Comparison of ENCODE assay signal across 8 cellular contexts in genomic region chr16:19130852-19131808, GRCh38. TPM values are rescaled to one million over a fixed set of nuclear protein-coding genes. Genes with fewer than 3 reads are reported as not detected.
A peak's percentile ranks its signal among the peaks of the same experiment; 100 is the strongest.
DNase-seq lines count a peak whose midpoint lies in the region; ATAC-seq, FAIRE-seq and TF ChIP-seq lines count a peak whose summit lies in the region.

No MANE protein-coding gene starts in this region.

- H4K5ac ChIP-seq in H1 (ENCODE audit: insufficient read length, low read depth, low read length) = no peak overlapping the region

- no peak overlapping the region for H2BK15ac ChIP-seq in H1 (ENCODE audit: low read length)

- no peak overlapping the region for H3K18ac ChIP-seq in H1 (ENCODE audit: extremely low read depth, low read length)

- peak overlapping the region; percentile 53 for H4K91ac ChIP-seq in H1 (replicated peaks; ENCODE audit: insufficient read length, low read length)

- H2AFZ ChIP-seq in H1 (ENCODE audit: low read length) = peak overlapping the region; percentile 78

- no peak overlapping the region for H4K8ac ChIP-seq in H1 (ENCODE audit: extremely low read depth, insufficient read depth, low read length)

- H3K27me3 ChIP-seq in H1 (replicated peaks in 1 of 4; ENCODE audit: control insufficient read depth in 3 of 4, extremely low read depth in 1 of 4, insufficient read depth in 3 of 4, low read length in 3 of 4) = no peaks in the 10 kb centered on the region

- no peak for TF ChIP-seq CTCF in H1 (IDR thresholded peaks at IDR 0.05; ENCODE audit: control extremely low read depth in 1 of 3, insufficient read depth in 1 of 3, low read depth in 1 of 3, low read length in 3 of 3)

- H2BK20ac ChIP-seq in H1 (ENCODE audit: low read length) = peak overlapping the region; percentile 28; the same call in 1 of the 2 replicates

- no peak overlapping the region for H3K27ac ChIP-seq in H1 (ENCODE audit: low read depth, low read length)

- TF ChIP-seq RAD21 in H1 (IDR thresholded peaks at IDR 0.05 in 1 of 2, conservative IDR thresholded peaks at IDR 0.05 in 1 of 2; ENCODE audit: low read depth in 2 of 2, low read length in 2 of 2) = no peak

- peak overlapping the region in 1 of 2 experiments; percentile 16; a peak in 1 of 4 replicates for H3K4me2 ChIP-seq in H1 (ENCODE audit: insufficient read depth in 1 of 2, low read depth in 2 of 2, low read length in 2 of 2)

- H3K9ac ChIP-seq in H1 (replicated peaks in 1 of 4; ENCODE audit: extremely low read depth in 1 of 4, low read depth in 3 of 4, low read length in 3 of 4) = no peak overlapping the region

- H3K14ac ChIP-seq in H1 (ENCODE audit: insufficient read length) = no peak overlapping the region

- no peaks in the 10 kb centered on the region for H3K79me2 ChIP-seq in H1 (ENCODE audit: control insufficient read depth in 1 of 2, insufficient read depth in 2 of 2, low read length in 2 of 2)

- DNase-seq in NCI-H748 (lab: John Stamatoyannopoulos, UW; ENCODE audit: unreplicated experiment) = peak; percentile 2
- DNase-seq in NCI-H748 treated with DMSO at 0.1 percent for 48 hours (lab: John Stamatoyannopoulos, UW) = no peak
- DNase-seq in RPMI7951 (ENCODE audit: low read depth) = peak; percentile 89
- DNase-seq in H1 (ENCODE audit: low read depth in 1 of 2, low spot score in 2 of 2) = no peak
- DNase-seq in midbrain (lab: John Stamatoyannopoulos, UW) = peak; percentile 28
- no peak for DNase-seq in HuH-7 (ENCODE audit: low spot score)

- no peak for FAIRE-seq in H1 (lab: Jason Lieb, UNC)

- POLR2A ChIA-PET in H1 (lab: Charles Lee; ENCODE audit: partially characterized antibody) = interaction anchor here (0.8 to 0.9 kb wide), 2 partner anchors 8 to 16 kb away, joined by 4 read pairs; no protein-coding TSS in a partner anchor

- no peak overlapping the region for H3K4ac ChIP-seq in H1 (replicated peaks; ENCODE audit: insufficient read length, low read depth, low read length)

- no peaks in the 10 kb centered on the region for H3K79me1 ChIP-seq in H1 (ENCODE audit: low read depth, low read length)

- H3K9me3 ChIP-seq in H1 (ENCODE audit: insufficient read depth in 2 of 2, low read depth in 1 of 2, low read length in 1 of 2) = peaks cover 3 to 4% of the 10 kb centered on the region in 2 experiments; a peak in 3 of 4 replicates

- TF ChIP-seq EP300 in H1 (IDR thresholded peaks at IDR 0.05; ENCODE audit: borderline replicate concordance in 1 of 2, low read depth in 2 of 2, low read length in 2 of 2) = no peak

- H3K56ac ChIP-seq in H1 (replicated peaks; ENCODE audit: insufficient read length, low read depth, low read length) = no peak overlapping the region

- TF ChIP-seq POLR2A in H1 (IDR thresholded peaks at IDR 0.05; ENCODE audit: control extremely low read depth in 1 of 2, low read depth in 2 of 2, low read length in 2 of 2) = no peak

- CTCF ChIA-PET in H1 (lab: Charles Lee; ENCODE audit: partially characterized antibody) = interaction anchor here (1.0 to 2.5 kb wide), 6 partner anchors 9 to 31 kb away, joined by 3 to 7 read pairs (median 3); partner anchors contain the start of gene ITPRIPL2

- peaks cover 0 to 11% (median 6%) of the 10 kb centered on the region in 4 experiments; a peak in 5 of 7 replicates for H3K4me1 ChIP-seq in H1 (replicated peaks in 1 of 4; ENCODE audit: control insufficient read depth in 3 of 4, insufficient read depth in 4 of 4, low read length in 3 of 4)

- no peak overlapping the region; the same call in 1 of the 2 replicates for H2AK5ac ChIP-seq in H1 (ENCODE audit: low read depth, low read length)

- no peak overlapping the region for H3K4me3 ChIP-seq in H1 (ENCODE audit: extremely low read depth in 1 of 4, insufficient read depth in 2 of 4, low read depth in 3 of 4, low read length in 4 of 4)

- H2BK12ac ChIP-seq in H1 (ENCODE audit: low read depth, low read length) = peak overlapping the region; percentile 68; the same call in 1 of the 2 replicates

- H4K20me1 ChIP-seq in H1 (replicated peaks in 1 of 2; ENCODE audit: control insufficient read depth in 1 of 2, insufficient read depth in 2 of 2, low read length in 2 of 2) = no peaks in the 10 kb centered on the region

- H3K36me3 ChIP-seq in H1 (ENCODE audit: control insufficient read depth in 2 of 4, insufficient read depth in 4 of 4, low read length in 3 of 4) = no peaks in the 10 kb centered on the region

- no peak for ATAC-seq in GM18498 (IDR thresholded peaks at IDR 0.05; ENCODE audit: unreplicated experiment)
- no peak for ATAC-seq in HG03159 (IDR thresholded peaks at IDR 0.05; ENCODE audit: unreplicated experiment)

- H2BK5ac ChIP-seq in H1 (ENCODE audit: low read depth, low read length) = peak overlapping the region; percentile 40; the same call in 1 of the 2 replicates

- WGBS in H1 (ENCODE audit: extremely low coverage in 1 of 2, insufficient coverage in 1 of 2, insufficient read length in 1 of 2, insufficient replicate concordance in 2 of 2, low coverage in 1 of 2, low lambda C conversion rate in 2 of 2, missing lambda C conversion rate in 1 of 2), 2 experiments = 76% methylated on average over 11 of the region's 11 CpGs; no CpG with 5 or more reads in 1 of the 2 experiments

- H2BK120ac ChIP-seq in H1 (replicated peaks; ENCODE audit: low read depth, low read length) = no peak overlapping the region

- H3K23ac ChIP-seq in H1 (ENCODE audit: insufficient read length) = no peak overlapping the region

- no peaks in the 10 kb centered on the region for H3K23me2 ChIP-seq in H1 (ENCODE audit: low read depth, low read length)

TF ChIP-seq in H1, 55 proteins besides CTCF, POLR2A, EP300 and RAD21:
- TF ChIP-seq SIX5 (IDR thresholded peaks at IDR 0.05; ENCODE audit: low read depth, low read length) (no peak), SRF (IDR thresholded peaks at IDR 0.05; ENCODE audit: low read depth, low read length) (no peak), CREB1 (IDR thresholded peaks at IDR 0.05) (no peak), NANOG (IDR thresholded peaks at IDR 0.05; ENCODE audit: insufficient read depth, low read depth, low read length, poor library complexity, severe bottlenecking) (no peak), TCF12 (IDR thresholded peaks at IDR 0.05; ENCODE audit: low read depth, low read length) (no peak), RBBP5 (IDR thresholded peaks at IDR 0.05; ENCODE audit: borderline replicate concordance, low read depth, low read length) (no peak), TAF7 (optimal IDR thresholded peaks at IDR 0.05; ENCODE audit: borderline replicate concordance, low read depth, low read length) (no peak), RNF2 (IDR thresholded peaks at IDR 0.05; ENCODE audit: borderline replicate concordance, low read depth, low read length, missing control alignments, poor library complexity, severe bottlenecking) (no peak), BCL11A (IDR thresholded peaks at IDR 0.05; ENCODE audit: low read depth in 2 of 2, low read length in 2 of 2) (no peak), CEBPB (IDR thresholded peaks at IDR 0.05; ENCODE audit: low read depth, low read length) (no peak), USF2 (IDR thresholded peaks at IDR 0.05; ENCODE audit: low read length) (no peak), ATF2 (IDR thresholded peaks at IDR 0.05; ENCODE audit: low read length) (no peak)

RNA-seq across cellular contexts. Expression of gene ITPRIPL2, which starts 17.4 kb away (rescaled TPM):
- total RNA-seq in RPMI7951 (2014; rRNA removed; shearing (Covaris generic)) = 14.5 and 15.9 TPM in 2 replicates
- 3.3 and 3.4 TPM in 2 replicates for total RNA-seq in H1 (2021; fragmentation: NEBNext Ultra II Directional; extraction: Animal tissue kit (Norgen Biotek cat#: 25700))
- 1.1 and 1.8 TPM in 2 replicates for polyA plus RNA-seq in H1 (2011; rRNA removed)
- polyA plus RNA-seq in H1 (2011; cell fraction: cytosol; rRNA removed) = 1.4 TPM
- polyA plus RNA-seq in H1 (2011; cell fraction: nucleus; rRNA removed) = 1.9 TPM
- polyA plus RNA-seq in H1 (2012, experiment 1 of 2) = 1.1 to 1.5 TPM (median 1.3 TPM) in 4 replicates
- polyA plus RNA-seq in H1 (2012, experiment 2 of 2) = 0.29 TPM
- 1.8 TPM for polyA plus RNA-seq in H1 (2013, experiment 1 of 2)
- 1.9 TPM for polyA plus RNA-seq in H1 (2013, experiment 2 of 2)
- polyA minus RNA-seq in H1 (2011; rRNA and poly(A)+ RNA removed) = 1.5 and 2.1 TPM in 2 replicates
- 3.7 TPM for polyA minus RNA-seq in H1 (2011; cell fraction: cytosol; rRNA and poly(A)+ RNA removed)
- polyA minus RNA-seq in H1 (2011; cell fraction: nucleus; rRNA and poly(A)+ RNA removed) = 3.6 TPM

RNA-seq across cellular contexts. Expression of gene SYT17, which starts 36.9 kb away (rescaled TPM):
- 0.20 and 0.24 TPM in 2 replicates for total RNA-seq in RPMI7951 (2014; rRNA removed; shearing (Covaris generic))
- 5.6 and 5.8 TPM in 2 replicates for total RNA-seq in H1 (2021; fragmentation: NEBNext Ultra II Directional; extraction: Animal tissue kit (Norgen Biotek cat#: 25700))
- polyA plus RNA-seq in H1 (2011; rRNA removed) = 18.1 and 26.6 TPM in 2 replicates
- 13.5 TPM for polyA plus RNA-seq in H1 (2011; cell fraction: cytosol; rRNA removed)
- 30.8 TPM for polyA plus RNA-seq in H1 (2011; cell fraction: nucleus; rRNA removed)
- polyA plus RNA-seq in H1 (2012, experiment 1 of 2) = 3.8 to 6.5 TPM (median 5.6 TPM) in 4 replicates
- 4.8 TPM for polyA plus RNA-seq in H1 (2012, experiment 2 of 2)
- polyA plus RNA-seq in H1 (2013, experiment 1 of 2) = 3.1 TPM
- polyA plus RNA-seq in H1 (2013, experiment 2 of 2) = 3.5 TPM
- polyA minus RNA-seq in H1 (2011; rRNA and poly(A)+ RNA removed) = 17.6 and 18.5 TPM in 2 replicates
- polyA minus RNA-seq in H1 (2011; cell fraction: cytosol; rRNA and poly(A)+ RNA removed) = 4.4 TPM
- 12.7 TPM for polyA minus RNA-seq in H1 (2011; cell fraction: nucleus; rRNA and poly(A)+ RNA removed)

Comparison
In these comparisons a context has a peak if more than half of its experiments do, and no peak if none do; other contexts are left out.
1. DNase-seq: peak in NCI-H748 (single experiment), RPMI7951 (single experiment) and midbrain (single experiment); none in NCI-H748 treated with DMSO at 0.1 percent for 48 hours (single experiment), H1 (0 of 2) and HuH-7 (single experiment).